ENCODE assay signal across 11 cellular contexts in genomic region chr12:131923260-131923659, GRCh38.
DNase-seq lines count a peak whose midpoint lies in the region; ATAC-seq, FAIRE-seq and TF ChIP-seq lines count a peak whose summit lies in the region.
"Had no signal": no experiment of that assay in that cellular context is flagged by ENCODE, and none has a peak within 500 bp of the region (broad histone marks: within the 10 kb centered on the region; RNA-seq: fewer than 3 reads in every experiment).

No MANE protein-coding gene starts in this region.

- TF ChIP-seq CTCF in GM13977 (IDR thresholded peaks at IDR 0.05; ENCODE audit: extremely low read depth, insufficient read depth, missing control alignments) (no peak), WERI-Rb-1 (IDR thresholded peaks at IDR 0.05; ENCODE audit: low read depth, low read length) (no peak)

- no peak for FAIRE-seq in RCC 7860 (lab: Jason Lieb, UNC)
- FAIRE-seq: astrocyte had no signal

- ATAC-seq in GM19468 (IDR thresholded peaks at IDR 0.05; ENCODE audit: extremely low read depth, unreplicated experiment) (peak; percentile 75), HG03045 (IDR thresholded peaks at IDR 0.05; ENCODE audit: unreplicated experiment) (peak; percentile 79)
- no peak for ATAC-seq in activated CD4-positive, CD25-positive, alpha-beta regulatory T cell treated with anti-CD3 and anti-CD28 coated beads, Interleukin-2, amount 50 U/mL, for 24 hours

- in situ Hi-C loops in GM13977 (cut with MboI; ENCODE audit: low pct_unique_long_range_greater_than_20kb, low sequenced_read_pairs, unreplicated experiment) = no loop called here

- H3K27ac ChIP-seq in WERI-Rb-1 = peak overlapping the region; percentile 31; the same call in 1 of the 2 replicates
- H3K27ac ChIP-seq: foreskin keratinocyte had no signal

- H3K27me3 ChIP-seq in WERI-Rb-1 (ENCODE audit: insufficient read depth, low read depth, severe bottlenecking) = no peaks in the 10 kb centered on the region
- H3K27me3 ChIP-seq: foreskin keratinocyte had no signal

- H3K36me3 ChIP-seq in WERI-Rb-1 = peaks cover 44% of the 10 kb centered on the region

- H3K4me3 ChIP-seq in WERI-Rb-1 (ENCODE audit: low read depth, low read length) = no peak overlapping the region

- DNase-seq in GM13977 (ENCODE audit: low spot score) (peak; percentile 85), WERI-Rb-1 (no peak), RCC 7860 (ENCODE audit: low spot score) (no peak), activated gamma-delta T cell treated with Interleukin-2 at 50 U/mL for 16 hours (no peak)
- no peak for DNase-seq in activated CD4-positive, alpha-beta T cell treated with anti-CD3 and anti-CD28 coated beads for 4 hours
- DNase-seq: DMS 273 treated with DMSO at 0.1 percent for 48 hours, foreskin keratinocyte had no signal

- peaks cover 9% of the 10 kb centered on the region for H3K9me3 ChIP-seq in WERI-Rb-1 (ENCODE audit: severe bottlenecking)

Comparison
In these comparisons a context has a peak if more than half of its experiments do, and no peak if none do; other contexts are left out.
1. ATAC-seq: peak in GM19468 (single experiment) and HG03045 (single experiment); none in activated CD4-positive, CD25-positive, alpha-beta regulatory T cell treated with anti-CD3 and anti-CD28 coated beads, Interleukin-2, amount 50 U/mL, for 24 hours (0 of 2).